ENCODE assay signal across 16 cellular contexts in genomic region chr20:6489361-6490154, GRCh38.
DNase-seq lines count a peak whose midpoint lies in the region; ATAC-seq and TF ChIP-seq lines count a peak whose summit lies in the region.
"Had no signal": no experiment of that assay in that cellular context is flagged by ENCODE, and none has a peak within 500 bp of the region (broad histone marks: within the 10 kb centered on the region; RNA-seq: fewer than 3 reads in every experiment).

No MANE protein-coding gene starts in this region.

- intact Hi-C loops in colonic mucosa (cut with DNase I) = no loop called here

- H3K4me1 ChIP-seq in colonic mucosa = no peaks in the 10 kb centered on the region
- H3K4me1 ChIP-seq: gastrocnemius medialis, pancreas had no signal

- H3K27ac ChIP-seq in colonic mucosa = no peak overlapping the region
- H3K27ac ChIP-seq: gastrocnemius medialis, pancreas, tibial nerve had no signal

- no peaks in the 10 kb centered on the region for H3K36me3 ChIP-seq in colonic mucosa
- H3K36me3 ChIP-seq: gastrocnemius medialis, pancreas, tibial nerve had no signal

- no peaks in the 10 kb centered on the region for H3K27me3 ChIP-seq in colonic mucosa
- H3K27me3 ChIP-seq: gastrocnemius medialis, pancreas, tibial nerve had no signal

- in situ Hi-C loops in KBM-7 (cut with MboI; ENCODE audit: low pct_unique_long_range_greater_than_20kb, low sequenced_read_pairs) = no loop called here

- H3K4me3 ChIP-seq in AG10803 (ENCODE audit: low read length) (no peak overlapping the region), colonic mucosa (no peak overlapping the region)
- H3K4me3 ChIP-seq: gastrocnemius medialis, pancreas, tibial nerve had no signal

- peak; percentile 8 for DNase-seq in AG10803 (ENCODE audit: low read depth)
- DNase-seq in KBM-7 = peak; percentile 27
- peak; percentile 51 for DNase-seq in NCI-H774 (lab: John Stamatoyannopoulos, UW)
- peak; percentile 25 for DNase-seq in colonic mucosa
- DNase-seq in stimulated activated CD4-positive, alpha-beta T cell treated with anti-CD3 and anti-CD28 coated beads, Interleukin-12 subunit alpha, Interleukin-12 subunit beta, amount 100 ng/mL, for 4 hours = no peak
- no peak for DNase-seq in stimulated activated CD8-positive, alpha-beta memory T cell treated with anti-CD3 and anti-CD28 coated beads, Interleukin-4, amount 100 ng/mL, for 48 hours
- DNase-seq in NCI-H2107 treated with DMSO at 0.1 percent for 48 hours (lab: John Stamatoyannopoulos, UW; ENCODE audit: unreplicated experiment) = no peak
- DNase-seq: activated B cell treated with CpG ODN at 0.5 μM for 24 hours; caudate nucleus; gastrocnemius medialis; NCI-H1048; pancreas; stimulated activated CD4-positive, alpha-beta T cell treated with anti-CD3 and anti-CD28 coated beads, Interleukin-15, amount 100 ng/mL, for 24 hours had no signal

- no peak overlapping the region for H3K9ac ChIP-seq in colonic mucosa (ENCODE audit: low read depth in 2 of 2, low read length in 2 of 2)

- ATAC-seq in HG02763 (IDR thresholded peaks at IDR 0.05; ENCODE audit: unreplicated experiment) = no peak
- ATAC-seq: gastrocnemius medialis, HCT116, pancreas had no signal

- H3K9me3 ChIP-seq in colonic mucosa = no peaks in the 10 kb centered on the region
- H3K9me3 ChIP-seq: gastrocnemius medialis, pancreas, tibial nerve had no signal

- no peak for TF ChIP-seq CTCF in AG10803 (conservative IDR thresholded peaks at IDR 0.05; ENCODE audit: low read length)
- no peak for TF ChIP-seq CTCF in colonic mucosa (IDR thresholded peaks at IDR 0.05)

Comparison
In these comparisons a context has a peak if more than half of its experiments do, and no peak if none do; other contexts are left out.
1. DNase-seq: peak in AG10803 (single experiment), KBM-7 (single experiment), NCI-H774 (single experiment) and colonic mucosa (single experiment); none in stimulated activated CD4-positive, alpha-beta T cell treated with anti-CD3 and anti-CD28 coated beads, Interleukin-12 subunit alpha, Interleukin-12 subunit beta, amount 100 ng/mL, for 4 hours (single experiment), stimulated activated CD8-positive, alpha-beta memory T cell treated with anti-CD3 and anti-CD28 coated beads, Interleukin-4, amount 100 ng/mL, for 48 hours (single experiment) and NCI-H2107 treated with DMSO at 0.1 percent for 48 hours (single experiment).